2 cellular contexts compared by ENCODE assay signal in the genomic region with DNA sequence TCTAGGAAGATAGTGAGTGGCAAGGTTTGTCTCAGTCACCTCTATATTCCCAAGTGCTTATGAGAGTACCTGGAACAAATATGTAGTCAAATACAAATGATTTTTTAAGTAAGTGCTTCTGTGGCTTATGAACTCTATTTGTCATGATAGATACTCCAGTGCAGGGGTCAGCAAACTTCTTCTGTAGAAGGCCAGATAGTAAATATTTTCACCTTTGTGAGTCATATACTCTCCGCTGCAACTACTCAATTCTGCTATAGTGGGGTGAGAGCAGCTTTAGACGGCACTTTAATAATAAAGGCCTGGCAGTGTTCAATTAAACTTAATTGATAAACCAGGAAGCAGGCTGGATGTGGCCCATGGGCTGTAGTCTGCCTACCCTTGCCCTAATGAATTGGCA.
TF ChIP-seq lines count a peak whose summit lies in the region.

No MANE protein-coding gene starts in this region.

TF ChIP-seq in endothelial cell of umbilical vein, 7 proteins besides CTCF, POLR2A, EP300 and RAD21:
- TF ChIP-seq MYC (IDR thresholded peaks at IDR 0.05; ENCODE audit: low read depth, low read length) (no peak), JUN (IDR thresholded peaks at IDR 0.05; ENCODE audit: borderline replicate concordance, insufficient read depth, insufficient read length, low read depth) (no peak), FOS (IDR thresholded peaks at IDR 0.05; ENCODE audit: borderline replicate concordance, insufficient read depth, low read length) (no peak), MAX (IDR thresholded peaks at IDR 0.05; ENCODE audit: insufficient read depth, insufficient read length) (no peak), POLR2AphosphoS5 (IDR thresholded peaks at IDR 0.05; ENCODE audit: insufficient read depth, low read depth, low read length) (no peak), GATA2 (IDR thresholded peaks at IDR 0.05; ENCODE audit: insufficient read depth, insufficient read length, low read depth, low read length) (no peak), EZH2 (IDR thresholded peaks at IDR 0.05; ENCODE audit: borderline replicate concordance, low read depth, low read length, severe bottlenecking) (no peak)

TF ChIP-seq in HepG2, 621 proteins besides CTCF, POLR2A, EP300 and RAD21 (continues in another document):
- TF ChIP-seq SOX13 (IDR thresholded peaks at IDR 0.05) = no peak
- TF ChIP-seq SOX13 (CRISPR knock-in tag; conservative IDR thresholded peaks at IDR 0.05 in 1 of 2, IDR thresholded peaks at IDR 0.05 in 1 of 2) = peak in 1 of 2 experiments; percentile 10; a peak in 1 of 4 replicates
- no peak for TF ChIP-seq ZNF615 (CRISPR knock-in tag; IDR thresholded peaks at IDR 0.05; ENCODE audit: borderline replicate concordance)
- no peak for TF ChIP-seq RBFOX2 (IDR thresholded peaks at IDR 0.05; ENCODE audit: low read depth, low read length)
- TF ChIP-seq RFXAP (CRISPR knock-in tag; IDR thresholded peaks at IDR 0.05; ENCODE audit: borderline replicate concordance) = no peak
- TF ChIP-seq, protein P1, sequence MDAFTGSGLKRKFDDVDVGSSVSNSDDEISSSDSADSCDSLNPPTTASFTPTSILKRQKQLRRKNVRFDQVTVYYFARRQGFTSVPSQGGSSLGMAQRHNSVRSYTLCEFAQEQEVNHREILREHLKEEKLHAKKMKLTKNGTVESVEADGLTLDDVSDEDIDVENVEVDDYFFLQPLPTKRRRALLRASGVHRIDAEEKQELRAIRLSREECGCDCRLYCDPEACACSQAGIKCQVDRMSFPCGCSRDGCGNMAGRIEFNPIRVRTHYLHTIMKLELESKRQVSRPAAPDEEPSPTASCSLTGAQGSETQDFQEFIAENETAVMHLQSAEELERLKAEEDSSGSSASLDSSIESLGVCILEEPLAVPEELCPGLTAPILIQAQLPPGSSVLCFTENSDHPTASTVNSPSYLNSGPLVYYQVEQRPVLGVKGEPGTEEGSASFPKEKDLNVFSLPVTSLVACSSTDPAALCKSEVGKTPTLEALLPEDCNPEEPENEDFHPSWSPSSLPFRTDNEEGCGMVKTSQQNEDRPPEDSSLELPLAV (CRISPR knock-in tag; conservative IDR thresholded peaks at IDR 0.05; ENCODE audit: low read depth) = no peak
- peak; percentile 64; the same call in 1 of the 2 replicates for TF ChIP-seq ARID3A (IDR thresholded peaks at IDR 0.05; ENCODE audit: low read depth, low read length)
- TF ChIP-seq FOXA3 (CRISPR knock-in tag; IDR thresholded peaks at IDR 0.05) = 0 out of 2 replicates have a peak, but pooled peaks have one; percentile 25
- no peak for TF ChIP-seq TMF1 (CRISPR knock-in tag; IDR thresholded peaks at IDR 0.05; ENCODE audit: low read depth)
- peak; percentile 42; the same call in 1 of the 2 replicates for TF ChIP-seq SAP130 (CRISPR knock-in tag; IDR thresholded peaks at IDR 0.05; ENCODE audit: low read depth)
- TF ChIP-seq ELF3 (CRISPR knock-in tag; IDR thresholded peaks at IDR 0.05) = 0 out of 2 replicates have a peak, but pooled peaks have one; percentile 8
- no peak for TF ChIP-seq HOXD1 (CRISPR knock-in tag; IDR thresholded peaks at IDR 0.05)
- TF ChIP-seq SUZ12 (IDR thresholded peaks at IDR 0.05; ENCODE audit: low read depth, low read length) = no peak
- TF ChIP-seq ZNF292 (CRISPR knock-in tag; IDR thresholded peaks at IDR 0.05; ENCODE audit: borderline replicate concordance, low read depth) = no peak
- TF ChIP-seq RXRB (CRISPR knock-in tag; IDR thresholded peaks at IDR 0.05; ENCODE audit: borderline replicate concordance) = peak; percentile 41; the same call in 1 of the 2 replicates
- TF ChIP-seq STAG1 (CRISPR knock-in tag; IDR thresholded peaks at IDR 0.05) = peak; percentile 20; the same call in 1 of the 2 replicates
- no peak for TF ChIP-seq ZBTB14 (CRISPR knock-in tag; IDR thresholded peaks at IDR 0.05)
- TF ChIP-seq, protein P2, sequence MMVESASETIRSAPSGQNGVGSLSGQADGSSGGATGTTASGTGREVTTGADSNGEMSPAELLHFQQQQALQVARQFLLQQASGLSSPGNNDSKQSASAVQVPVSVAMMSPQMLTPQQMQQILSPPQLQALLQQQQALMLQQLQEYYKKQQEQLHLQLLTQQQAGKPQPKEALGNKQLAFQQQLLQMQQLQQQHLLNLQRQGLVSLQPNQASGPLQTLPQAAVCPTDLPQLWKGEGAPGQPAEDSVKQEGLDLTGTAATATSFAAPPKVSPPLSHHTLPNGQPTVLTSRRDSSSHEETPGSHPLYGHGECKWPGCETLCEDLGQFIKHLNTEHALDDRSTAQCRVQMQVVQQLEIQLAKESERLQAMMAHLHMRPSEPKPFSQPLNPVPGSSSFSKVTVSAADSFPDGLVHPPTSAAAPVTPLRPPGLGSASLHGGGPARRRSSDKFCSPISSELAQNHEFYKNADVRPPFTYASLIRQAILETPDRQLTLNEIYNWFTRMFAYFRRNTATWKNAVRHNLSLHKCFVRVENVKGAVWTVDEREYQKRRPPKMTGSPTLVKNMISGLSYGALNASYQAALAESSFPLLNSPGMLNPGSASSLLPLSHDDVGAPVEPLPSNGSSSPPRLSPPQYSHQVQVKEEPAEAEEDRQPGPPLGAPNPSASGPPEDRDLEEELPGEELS (CRISPR knock-in tag; IDR thresholded peaks at IDR 0.05) = 0 out of 2 replicates have a peak, but pooled peaks have one; percentile 38
- TF ChIP-seq ATF6 (CRISPR knock-in tag; conservative IDR thresholded peaks at IDR 0.05) = no peak
- peak; percentile 53; the same call in 1 of the 2 replicates for TF ChIP-seq ARID5B (CRISPR knock-in tag; IDR thresholded peaks at IDR 0.05)
- TF ChIP-seq, protein P3, sequence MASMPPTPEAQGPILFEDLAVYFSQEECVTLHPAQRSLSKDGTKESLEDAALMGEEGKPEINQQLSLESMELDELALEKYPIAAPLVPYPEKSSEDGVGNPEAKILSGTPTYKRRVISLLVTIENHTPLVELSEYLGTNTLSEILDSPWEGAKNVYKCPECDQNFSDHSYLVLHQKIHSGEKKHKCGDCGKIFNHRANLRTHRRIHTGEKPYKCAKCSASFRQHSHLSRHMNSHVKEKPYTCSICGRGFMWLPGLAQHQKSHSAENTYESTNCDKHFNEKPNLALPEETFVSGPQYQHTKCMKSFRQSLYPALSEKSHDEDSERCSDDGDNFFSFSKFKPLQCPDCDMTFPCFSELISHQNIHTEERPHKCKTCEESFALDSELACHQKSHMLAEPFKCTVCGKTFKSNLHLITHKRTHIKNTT (CRISPR knock-in tag; IDR thresholded peaks at IDR 0.05) = no peak
- peak; percentile 26; the same call in 1 of the 2 replicates for TF ChIP-seq JUND (CRISPR knock-in tag; IDR thresholded peaks at IDR 0.05)
- TF ChIP-seq NR1H2 (CRISPR knock-in tag; IDR thresholded peaks at IDR 0.05; ENCODE audit: borderline replicate concordance, low read depth) = no peak
- no peak for TF ChIP-seq CREB1 (IDR thresholded peaks at IDR 0.05)
- no peak for TF ChIP-seq CREB1 (CRISPR knock-in tag; IDR thresholded peaks at IDR 0.05)
- no peak for TF ChIP-seq HDAC1 (CRISPR knock-in tag; IDR thresholded peaks at IDR 0.05)
- TF ChIP-seq NR2F2 (IDR thresholded peaks at IDR 0.05; ENCODE audit: borderline replicate concordance, low read depth) = peak; percentile 46; the same call in 1 of the 2 replicates
- TF ChIP-seq KLF9 (CRISPR knock-in tag; IDR thresholded peaks at IDR 0.05; ENCODE audit: low read depth) = no peak
- TF ChIP-seq ZNF253 (CRISPR knock-in tag; IDR thresholded peaks at IDR 0.05; ENCODE audit: borderline replicate concordance) = no peak
- TF ChIP-seq GATAD2A (CRISPR knock-in tag; IDR thresholded peaks at IDR 0.05) = peak; percentile 32; the same call in 1 of the 2 replicates
- peak; percentile 79 for TF ChIP-seq FOSL2 (CRISPR knock-in tag; IDR thresholded peaks at IDR 0.05)
- TF ChIP-seq FOSL1 (CRISPR knock-in tag; IDR thresholded peaks at IDR 0.05; ENCODE audit: borderline replicate concordance) = peak; percentile 31; the same call in 1 of the 2 replicates
- TF ChIP-seq RARG (CRISPR knock-in tag; IDR thresholded peaks at IDR 0.05; ENCODE audit: low read depth) = no peak
- TF ChIP-seq TRIM22 (IDR thresholded peaks at IDR 0.05) = no peak
- no peak for TF ChIP-seq ZNF816 (CRISPR knock-in tag; IDR thresholded peaks at IDR 0.05; ENCODE audit: borderline replicate concordance)
- TF ChIP-seq MED1 (CRISPR knock-in tag; IDR thresholded peaks at IDR 0.05) = 0 out of 2 replicates have a peak, but pooled peaks have one; percentile 12
